ENCODE assay signal across 1 cellular context in the genomic region with DNA sequence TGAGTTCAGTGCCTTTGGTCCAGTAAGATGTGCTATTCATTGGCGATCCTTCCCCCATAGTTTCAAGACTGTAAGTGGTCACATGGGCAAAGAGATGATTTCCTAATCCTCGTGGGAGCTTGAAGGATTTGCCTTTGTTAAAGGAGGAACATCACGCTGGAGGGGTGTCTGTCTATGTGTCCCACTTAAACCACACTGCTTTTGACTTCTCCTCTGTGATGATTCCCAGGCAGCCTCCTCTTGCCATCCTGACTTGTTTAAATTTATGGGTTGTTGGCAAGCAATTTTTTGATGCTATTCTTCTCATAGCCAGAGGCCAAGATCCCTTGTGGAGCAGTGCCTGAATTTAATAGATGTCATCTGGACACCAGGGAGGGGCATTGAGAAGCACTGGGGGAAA.
TF ChIP-seq lines count a peak whose summit lies in the region.

No MANE protein-coding gene starts in this region.

TF ChIP-seq in IMR-90, 13 proteins besides CTCF, POLR2A, EP300 and RAD21:
- TF ChIP-seq, protein P1, sequence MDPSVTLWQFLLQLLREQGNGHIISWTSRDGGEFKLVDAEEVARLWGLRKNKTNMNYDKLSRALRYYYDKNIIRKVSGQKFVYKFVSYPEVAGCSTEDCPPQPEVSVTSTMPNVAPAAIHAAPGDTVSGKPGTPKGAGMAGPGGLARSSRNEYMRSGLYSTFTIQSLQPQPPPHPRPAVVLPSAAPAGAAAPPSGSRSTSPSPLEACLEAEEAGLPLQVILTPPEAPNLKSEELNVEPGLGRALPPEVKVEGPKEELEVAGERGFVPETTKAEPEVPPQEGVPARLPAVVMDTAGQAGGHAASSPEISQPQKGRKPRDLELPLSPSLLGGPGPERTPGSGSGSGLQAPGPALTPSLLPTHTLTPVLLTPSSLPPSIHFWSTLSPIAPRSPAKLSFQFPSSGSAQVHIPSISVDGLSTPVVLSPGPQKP (IDR thresholded peaks at IDR 0.05; ENCODE audit: borderline replicate concordance, low read depth, low read length): no peak
- TF ChIP-seq BHLHE40 (IDR thresholded peaks at IDR 0.05; ENCODE audit: low read depth, low read length): no peak
- no peak for TF ChIP-seq RCOR1 (IDR thresholded peaks at IDR 0.05; ENCODE audit: insufficient replicate concordance, low read length)
- TF ChIP-seq RFX5 (IDR thresholded peaks at IDR 0.05; ENCODE audit: low read depth, low read length): no peak
- no peak for TF ChIP-seq NFE2L2 (IDR thresholded peaks at IDR 0.05; ENCODE audit: low read depth, low read length)
- TF ChIP-seq MXI1 (IDR thresholded peaks at IDR 0.05; ENCODE audit: borderline replicate concordance, low read depth, low read length): no peak
- TF ChIP-seq SMC3 (IDR thresholded peaks at IDR 0.05; ENCODE audit: low read depth, low read length): no peak
- TF ChIP-seq MAFK (IDR thresholded peaks at IDR 0.05; ENCODE audit: low read depth, low read length): no peak
- no peak for TF ChIP-seq CEBPB (IDR thresholded peaks at IDR 0.05; ENCODE audit: low read depth, low read length)
- no peak for TF ChIP-seq FOS (IDR thresholded peaks at IDR 0.05; ENCODE audit: low read depth, low read length)
- no peak for TF ChIP-seq MAZ (IDR thresholded peaks at IDR 0.05; ENCODE audit: borderline replicate concordance, low read depth, low read length)
- TF ChIP-seq CHD1 (IDR thresholded peaks at IDR 0.05; ENCODE audit: low read depth, low read length): no peak
- TF ChIP-seq, protein P2, sequence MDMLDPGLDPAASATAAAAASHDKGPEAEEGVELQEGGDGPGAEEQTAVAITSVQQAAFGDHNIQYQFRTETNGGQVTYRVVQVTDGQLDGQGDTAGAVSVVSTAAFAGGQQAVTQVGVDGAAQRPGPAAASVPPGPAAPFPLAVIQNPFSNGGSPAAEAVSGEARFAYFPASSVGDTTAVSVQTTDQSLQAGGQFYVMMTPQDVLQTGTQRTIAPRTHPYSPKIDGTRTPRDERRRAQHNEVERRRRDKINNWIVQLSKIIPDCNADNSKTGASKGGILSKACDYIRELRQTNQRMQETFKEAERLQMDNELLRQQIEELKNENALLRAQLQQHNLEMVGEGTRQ (IDR thresholded peaks at IDR 0.05; ENCODE audit: low read depth, low read length): no peak; the same call in 1 of the 2 replicates
